13 cellular contexts compared by ENCODE assay signal in the genomic region with DNA sequence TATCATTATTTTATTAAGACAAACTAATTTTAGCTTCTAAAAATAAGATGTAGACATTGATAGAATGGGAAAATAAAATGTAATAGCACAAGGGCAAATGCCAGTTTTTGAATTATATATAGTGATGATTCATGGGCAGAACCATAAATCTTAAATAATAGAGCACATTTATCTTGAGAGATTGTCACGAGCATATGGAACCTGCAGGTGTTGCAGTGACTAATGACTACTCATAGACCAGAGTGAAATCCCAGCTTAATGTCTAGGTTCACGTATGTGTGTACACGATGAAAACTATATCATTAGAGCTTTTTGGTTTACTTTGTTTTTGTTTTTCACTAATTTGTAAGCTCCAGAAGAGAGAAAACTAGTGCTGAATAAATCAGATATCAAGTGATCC.
DNase-seq lines count a peak whose midpoint lies in the region; ATAC-seq, FAIRE-seq and TF ChIP-seq lines count a peak whose summit lies in the region.
"Had no signal": no experiment of that assay in that cellular context is flagged by ENCODE, and none has a peak within 500 bp of the region (broad histone marks: within the 10 kb centered on the region; RNA-seq: fewer than 3 reads in every experiment).

No MANE protein-coding gene starts in this region.

- H3K9me3 Mint-ChIP-seq in stimulated activated memory B cell treated with anti-CD40 and anti-IgM and Interleukin-4, amounts not matched to agents 10 μg/mL and 1 μg/mL and 100 μg/mL, for 72 hours = peaks cover 7% of the 10 kb centered on the region

- H3K27me3 ChIP-seq in PC-9 (ENCODE audit: insufficient read depth, low read depth) = no peaks in the 10 kb centered on the region
- no peaks in the 10 kb centered on the region for H3K27me3 ChIP-seq in keratinocyte (ENCODE audit: control insufficient read depth, extremely low read depth, insufficient read depth, low read length)
- H3K27me3 ChIP-seq: pancreas had no signal

- peak overlapping the region; percentile 50; the same call in 1 of the 2 replicates for H3K4me2 ChIP-seq in PC-9
- peak overlapping the region; percentile 60 for H3K4me2 ChIP-seq in keratinocyte (ENCODE audit: control insufficient read depth, extremely low read depth, insufficient read depth, low read depth, low read length)

- FAIRE-seq in keratinocyte (lab: Jason Lieb, UNC) = no peak
- FAIRE-seq in urothelium cell line (lab: Jason Lieb, UNC) = no peak
- FAIRE-seq: pancreas had no signal

- H3K4me1 ChIP-seq in PC-9 (replicated peaks; ENCODE audit: insufficient read depth) (peaks cover 18% of the 10 kb centered on the region; the same call in 1 of the 2 replicates), keratinocyte (ENCODE audit: control insufficient read depth, extremely low read depth, insufficient read depth, low read length) (peaks cover 8% of the 10 kb centered on the region)
- H3K4me1 ChIP-seq: pancreas had no signal

- H3K9me2 ChIP-seq in PC-9 (ENCODE audit: insufficient read depth) = no peaks in the 10 kb centered on the region

- no peaks in the 10 kb centered on the region for H3F3A ChIP-seq in PC-9 (ENCODE audit: insufficient read depth, low read depth)

- H3K79me2 ChIP-seq in PC-9 (ENCODE audit: low read depth) (no peaks in the 10 kb centered on the region), keratinocyte (ENCODE audit: control insufficient read depth, insufficient read depth, low read length) (no peaks in the 10 kb centered on the region)

- H3K27ac Mint-ChIP-seq in stimulated activated memory B cell treated with anti-CD40 and anti-IgM and Interleukin-4, amounts not matched to agents 10 μg/mL and 1 μg/mL and 100 μg/mL, for 72 hours = no peak overlapping the region
- H3K27ac Mint-ChIP-seq: activated CD8-positive, alpha-beta memory T cell treated with anti-CD3 and anti-CD28 coated beads, Interleukin-2, amount 10 ng/mL, durations not matched to agents 7 days and 5 days; activated naive CD8-positive, alpha-beta T cell had no signal

- DNase-seq in HEK293T (ENCODE audit: extremely low spot score) (no peak), NCI-H2081 (lab: John Stamatoyannopoulos, UW) (peak; percentile 86 to 95), PC-9 (peak in 1 of 2 experiments; percentile 69), keratinocyte (ENCODE audit: low read depth, low spot score) (peak; percentile 25), urothelium cell line (ENCODE audit: low spot score) (no peak)
- no peak for DNase-seq in activated naive CD4-positive, alpha-beta T cell treated with Interleukin-2 at 50 U/mL for 16 hours
- DNase-seq: activated CD8-positive, alpha-beta memory T cell treated with anti-CD3 and anti-CD28 coated beads, Interleukin-2, amount 10 ng/mL, durations not matched to agents 7 days and 5 days; midbrain; pancreas had no signal

- no peaks in the 10 kb centered on the region for H3K9me3 ChIP-seq in PC-9 (ENCODE audit: insufficient read depth, low read depth)
- H3K9me3 ChIP-seq in keratinocyte (ENCODE audit: control insufficient read depth, low read depth, low read length) = no peaks in the 10 kb centered on the region
- H3K9me3 ChIP-seq: pancreas had no signal

- no peak for ATAC-seq in stimulated activated memory B cell treated with anti-CD40 and anti-IgM and Interleukin-4, amounts not matched to agents 10 μg/mL and 1 μg/mL and 100 μg/mL, for 72 hours
- no peak for ATAC-seq in HG02588 (IDR thresholded peaks at IDR 0.05; ENCODE audit: unreplicated experiment)
- ATAC-seq: activated CD8-positive, alpha-beta memory T cell treated with anti-CD3 and anti-CD28 coated beads, Interleukin-2, amount 10 ng/mL, durations not matched to agents 7 days and 5 days; pancreas had no signal

- POLR2A ChIA-PET in HEK293T (lab: Yijun Ruan, JAX) = no interaction called here
- POLR2A ChIA-PET in PC-9 (lab: Charles Lee; ENCODE audit: unreplicated experiment) = no interaction called here

- H3K9ac ChIP-seq in keratinocyte (ENCODE audit: control insufficient read depth, extremely low read depth, insufficient read depth, low read length) = no peak overlapping the region

- H3K4me3 Mint-ChIP-seq in stimulated activated memory B cell treated with anti-CD40 and anti-IgM and Interleukin-4, amounts not matched to agents 10 μg/mL and 1 μg/mL and 100 μg/mL, for 72 hours = no peak overlapping the region
- H3K4me3 Mint-ChIP-seq: activated CD8-positive, alpha-beta memory T cell treated with anti-CD3 and anti-CD28 coated beads, Interleukin-2, amount 10 ng/mL, durations not matched to agents 7 days and 5 days; activated naive CD8-positive, alpha-beta T cell had no signal

- H3K36me3 ChIP-seq in PC-9 (ENCODE audit: low read depth) = no peaks in the 10 kb centered on the region
- H3K36me3 ChIP-seq in keratinocyte (ENCODE audit: control insufficient read depth in 2 of 2, extremely low read depth in 1 of 2, insufficient read depth in 2 of 2, low read length in 2 of 2) = no peaks in the 10 kb centered on the region
- H3K36me3 ChIP-seq: pancreas had no signal

- H2AFZ ChIP-seq in PC-9 (peak overlapping the region; percentile 55; the same call in 1 of the 2 replicates), keratinocyte (ENCODE audit: control insufficient read depth, low read length) (peak overlapping the region; percentile 21)

- no peak for TF ChIP-seq CTCF in PC-9 (conservative IDR thresholded peaks at IDR 0.05)
- TF ChIP-seq CTCF in keratinocyte (optimal IDR thresholded peaks at IDR 0.05 in 1 of 3, IDR thresholded peaks at IDR 0.05 in 1 of 3, conservative IDR thresholded peaks at IDR 0.05 in 1 of 3; ENCODE audit: extremely low read depth in 1 of 3, insufficient read depth in 2 of 3, low read length in 3 of 3) = no peak

- no peaks in the 10 kb centered on the region for H3K9me1 ChIP-seq in keratinocyte (ENCODE audit: control insufficient read depth, extremely low read depth, insufficient read depth, low read length)

- intact Hi-C loops in PC-9 (cut with micrococcal nuclease; ENCODE audit: unreplicated experiment) = no loop called here

- H3K27ac ChIP-seq in PC-9 (peak overlapping the region; percentile 4; the same call in 1 of the 2 replicates), keratinocyte (ENCODE audit: control insufficient read depth, insufficient read depth, low read length) (peak overlapping the region; percentile 46)
- H3K27ac ChIP-seq: C4-2B, pancreas had no signal

- BruUV-seq in PC-9 (replicated peaks; lab: Mats Ljungman, UMichigan) = no TSS peak

- no peaks in the 10 kb centered on the region for H4K20me1 ChIP-seq in PC-9 (ENCODE audit: insufficient read depth)
- H4K20me1 ChIP-seq in keratinocyte (ENCODE audit: control insufficient read depth, extremely low read depth, insufficient read depth, low read length) = no peaks in the 10 kb centered on the region

- no peaks in the 10 kb centered on the region for H3K4me1 Mint-ChIP-seq in stimulated activated memory B cell treated with anti-CD40 and anti-IgM and Interleukin-4, amounts not matched to agents 10 μg/mL and 1 μg/mL and 100 μg/mL, for 72 hours
- H3K4me1 Mint-ChIP-seq: activated CD8-positive, alpha-beta memory T cell treated with anti-CD3 and anti-CD28 coated beads, Interleukin-2, amount 10 ng/mL, durations not matched to agents 7 days and 5 days had no signal

- H3K4me3 ChIP-seq in PC-9 (no peak overlapping the region), keratinocyte (ENCODE audit: control insufficient read depth in 2 of 3, extremely low read depth in 1 of 3, insufficient read depth in 2 of 3, low read depth in 1 of 3, low read length in 3 of 3) (peak overlapping the region in 2 of 3 experiments; percentile 21 to 22)
- H3K4me3 ChIP-seq: pancreas had no signal

- H3K27me3 Mint-ChIP-seq in stimulated activated memory B cell treated with anti-CD40 and anti-IgM and Interleukin-4, amounts not matched to agents 10 μg/mL and 1 μg/mL and 100 μg/mL, for 72 hours = no peaks in the 10 kb centered on the region
- H3K27me3 Mint-ChIP-seq: activated naive CD8-positive, alpha-beta T cell had no signal

- dilution Hi-C loops in keratinocyte (cut with MboI; ENCODE audit: extremely low pct_ligation_motif_present, low sequenced_read_pairs) = no loop called here

- CTCF ChIA-PET in HEK293T (lab: Yijun Ruan, JAX) = interaction anchor here (0.5 kb wide), 1 partner anchor 133 kb away, joined by 3 read pairs; no protein-coding TSS in a partner anchor
- CTCF ChIA-PET in PC-9 (lab: Charles Lee) = interaction anchor here (0.9 to 1.1 kb wide), 2 partner anchors 22 to 359 kb away, joined by 3 to 4 read pairs; no protein-coding TSS in a partner anchor

- no peaks in the 10 kb centered on the region for H3K36me3 Mint-ChIP-seq in stimulated activated memory B cell treated with anti-CD40 and anti-IgM and Interleukin-4, amounts not matched to agents 10 μg/mL and 1 μg/mL and 100 μg/mL, for 72 hours
- H3K36me3 Mint-ChIP-seq: activated CD8-positive, alpha-beta memory T cell treated with anti-CD3 and anti-CD28 coated beads, Interleukin-2, amount 10 ng/mL, durations not matched to agents 7 days and 5 days; activated naive CD8-positive, alpha-beta T cell had no signal

TF ChIP-seq in HEK293T, 16 proteins besides CTCF, POLR2A, EP300 and RAD21:
- no peak for TF ChIP-seq FOXK2 (IDR thresholded peaks at IDR 0.05)
- TF ChIP-seq PKNOX1 (IDR thresholded peaks at IDR 0.05) = peak; percentile 71

Comparison
In these comparisons a context has a peak if more than half of its experiments do, and no peak if none do; other contexts are left out.
1. DNase-seq: peak in NCI-H2081 (2 of 2) and keratinocyte (single experiment); none in HEK293T (single experiment), urothelium cell line (single experiment) and activated naive CD4-positive, alpha-beta T cell treated with Interleukin-2 at 50 U/mL for 16 hours (single experiment).